Comparison of ENCODE assay signal across 19 cellular contexts in genomic region chr4:5568931-5569330, GRCh38.
"Had no signal": no experiment of that assay in that cellular context is flagged by ENCODE, and none has a peak within 500 bp of the region (broad histone marks: within the 10 kb centered on the region; RNA-seq: fewer than 3 reads in every experiment).

No MANE protein-coding gene starts in this region.

- H3K36me3 ChIP-seq: right lobe of liver had no signal

- H3K27me3 ChIP-seq: ovary, right lobe of liver, stomach had no signal

- DNase-seq: activated B cell treated with CpG ODN at 0.5 μM for 24 hours; activated CD4-positive, alpha-beta memory T cell treated with anti-CD3 and anti-CD28 coated beads for 36 hours; activated CD4-positive, alpha-beta T cell treated with anti-CD3 and anti-CD28 coated beads for 4 hours; activated gamma-delta T cell treated with Interleukin-2 at 50 U/mL for 16 hours; activated T-cell treated with anti-CD3 and anti-CD28 coated beads for 4 hours; effector memory CD4-positive, alpha-beta T cell; foreskin fibroblast; hippocampal formation; left cardiac atrium; lower lobe of right lung; naive thymus-derived CD8-positive, alpha-beta T cell; ovary; psoas muscle; right lobe of liver; small intestine; stimulated activated CD4-positive, alpha-beta T cell treated with anti-CD3 and anti-CD28 coated beads, Interleukin-15, amount 100 ng/mL, for 24 hours; stimulated activated CD4-positive, alpha-beta T cell treated with anti-CD3 and anti-CD28 coated beads, Interleukin-2, amount 100 ng/mL, for 48 hours; stomach; T-helper 9 cell had no signal

- H3K4me3 ChIP-seq: lower lobe of right lung, ovary, psoas muscle, right lobe of liver, stomach had no signal

- H3K9me3 ChIP-seq: lower lobe of right lung, ovary, psoas muscle, right lobe of liver, stomach had no signal

- H3K27ac ChIP-seq: lower lobe of right lung, ovary, psoas muscle, right lobe of liver, stomach had no signal

- H3K4me1 ChIP-seq: lower lobe of right lung, psoas muscle, right lobe of liver, stomach had no signal
